In the genomic region with DNA sequence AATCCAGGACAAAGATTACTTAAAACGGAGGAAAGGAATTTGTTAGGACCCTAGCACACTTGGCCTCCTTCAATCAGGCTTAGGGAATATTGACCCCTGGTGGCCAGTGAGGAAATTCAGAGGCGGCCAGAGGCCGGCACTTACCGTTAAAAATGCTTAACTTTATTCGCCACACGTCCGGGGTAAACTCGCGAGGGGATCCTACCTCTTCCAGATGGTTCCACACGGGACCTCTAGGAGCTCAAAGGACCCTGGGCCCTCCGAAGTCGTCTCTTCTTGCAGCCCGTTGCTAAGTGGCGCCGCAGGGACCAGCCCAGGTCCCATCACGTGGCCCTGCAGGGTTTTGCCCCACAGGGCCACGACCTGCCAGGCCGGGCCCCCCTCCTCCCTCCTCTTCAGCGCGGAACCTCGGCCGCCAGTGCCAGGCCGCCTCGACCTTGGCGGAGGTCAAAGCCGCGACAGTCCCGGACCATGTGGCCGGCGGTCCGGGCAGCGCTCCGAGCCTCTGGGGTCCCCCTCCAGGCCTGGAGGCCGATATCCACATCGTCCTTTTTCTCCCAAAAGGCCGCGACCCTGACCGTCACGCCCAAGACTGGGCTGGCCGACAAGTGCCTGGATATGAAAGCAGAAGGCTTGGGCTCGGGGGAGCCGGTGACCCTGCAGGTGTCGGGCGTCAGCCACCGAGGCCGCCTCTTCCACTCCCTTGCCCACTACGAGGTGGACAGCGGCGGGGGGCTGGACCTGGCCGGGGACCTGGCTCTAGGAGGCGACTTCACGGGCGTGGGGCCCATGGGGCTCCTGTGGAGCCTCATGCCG, we compare ENCODE assay signal across 8 cellular contexts. TPM values are rescaled to one million over a fixed set of nuclear protein-coding genes. Genes with fewer than 3 reads are reported as not detected.
DNase-seq lines count a peak whose midpoint lies in the region; ATAC-seq and TF ChIP-seq lines count a peak whose summit lies in the region.

No MANE protein-coding gene starts in this region.

- peak; percentile 80 for DNase-seq in GM13977 (ENCODE audit: low spot score)
- DNase-seq in glomerular visceral epithelial cell (ENCODE audit: extremely low spot score): peak; percentile 70
- DNase-seq in nucleus accumbens (lab: John Stamatoyannopoulos, UW): peak in 50 of 56 donors; percentile 16 to 81 (median 52)

- H3K9me3 ChIP-seq in thymus (ENCODE audit: control insufficient read depth): no peaks in the 10 kb centered on the region

- H3K27me3 ChIP-seq in thymus (ENCODE audit: control insufficient read depth, insufficient read depth): peaks cover 14% of the 10 kb centered on the region

- in situ Hi-C loops in GM13977 (cut with MboI; ENCODE audit: low pct_unique_long_range_greater_than_20kb, low sequenced_read_pairs, unreplicated experiment): loop anchor here (5.0 kb wide), 1 partner anchor 126 kb away; no protein-coding TSS in a partner anchor

- peak overlapping the region; percentile 76 for H3K4me3 Mint-ChIP-seq in activated naive CD8-positive, alpha-beta T cell

- H3K4me1 Mint-ChIP-seq in activated naive CD8-positive, alpha-beta T cell (ENCODE audit: low read depth): peaks cover 6% of the 10 kb centered on the region

- H3K27me3 Mint-ChIP-seq in activated naive CD8-positive, alpha-beta T cell: peaks cover 3% of the 10 kb centered on the region

- H3K36me3 ChIP-seq in thymus (ENCODE audit: control insufficient read depth, insufficient read depth): no peaks in the 10 kb centered on the region

- ATAC-seq in SK-N-SH treated with all-trans-retinoic acid at 6 μM for 48 hours: peak; percentile 97
- no peak for ATAC-seq in GM19328 (IDR thresholded peaks at IDR 0.05; ENCODE audit: unreplicated experiment)

- H3K27ac Mint-ChIP-seq in activated naive CD8-positive, alpha-beta T cell: peak overlapping the region; percentile 41

- WGBS in thymus: 2% methylated on average over 54 of the region's 54 CpGs

- TF ChIP-seq CTCF in GM13977 (IDR thresholded peaks at IDR 0.05; ENCODE audit: extremely low read depth, insufficient read depth, missing control alignments) (peak; percentile 88), LNCAP (IDR thresholded peaks at IDR 0.05) (peak; percentile 84)

- H3K4me3 ChIP-seq in thymus (ENCODE audit: low read length): peak overlapping the region; percentile 53

- no peaks in the 10 kb centered on the region for H3K36me3 Mint-ChIP-seq in activated naive CD8-positive, alpha-beta T cell

- H3K4me1 ChIP-seq in thymus (ENCODE audit: control insufficient read depth, insufficient read depth, low read length): peaks cover 10% of the 10 kb centered on the region

- H3K27ac ChIP-seq in thymus (ENCODE audit: low read depth): no peak overlapping the region

- no peaks in the 10 kb centered on the region for H3K9me3 Mint-ChIP-seq in activated naive CD8-positive, alpha-beta T cell (ENCODE audit: low read depth)

TF ChIP-seq in SK-N-SH treated with all-trans-retinoic acid at 6 μM for 48 hours, 23 proteins besides CTCF, POLR2A, EP300 and RAD21:
- TF ChIP-seq GLIS3 (CRISPR knock-in tag; IDR thresholded peaks at IDR 0.05) (no peak), ZNF8 (CRISPR knock-in tag; IDR thresholded peaks at IDR 0.05) (no peak), SNAI2 (CRISPR knock-in tag; IDR thresholded peaks at IDR 0.05) (no peak), CSDC2 (CRISPR knock-in tag; IDR thresholded peaks at IDR 0.05) (no peak), ZC3H10 (CRISPR knock-in tag; IDR thresholded peaks at IDR 0.05) (no peak), RARB (CRISPR knock-in tag; IDR thresholded peaks at IDR 0.05) (no peak), OSR1 (CRISPR knock-in tag; IDR thresholded peaks at IDR 0.05) (no peak), TOX (CRISPR knock-in tag; IDR thresholded peaks at IDR 0.05; ENCODE audit: borderline replicate concordance) (no peak), ZFP30 (CRISPR knock-in tag; IDR thresholded peaks at IDR 0.05) (no peak)
- TF ChIP-seq, protein P1, sequence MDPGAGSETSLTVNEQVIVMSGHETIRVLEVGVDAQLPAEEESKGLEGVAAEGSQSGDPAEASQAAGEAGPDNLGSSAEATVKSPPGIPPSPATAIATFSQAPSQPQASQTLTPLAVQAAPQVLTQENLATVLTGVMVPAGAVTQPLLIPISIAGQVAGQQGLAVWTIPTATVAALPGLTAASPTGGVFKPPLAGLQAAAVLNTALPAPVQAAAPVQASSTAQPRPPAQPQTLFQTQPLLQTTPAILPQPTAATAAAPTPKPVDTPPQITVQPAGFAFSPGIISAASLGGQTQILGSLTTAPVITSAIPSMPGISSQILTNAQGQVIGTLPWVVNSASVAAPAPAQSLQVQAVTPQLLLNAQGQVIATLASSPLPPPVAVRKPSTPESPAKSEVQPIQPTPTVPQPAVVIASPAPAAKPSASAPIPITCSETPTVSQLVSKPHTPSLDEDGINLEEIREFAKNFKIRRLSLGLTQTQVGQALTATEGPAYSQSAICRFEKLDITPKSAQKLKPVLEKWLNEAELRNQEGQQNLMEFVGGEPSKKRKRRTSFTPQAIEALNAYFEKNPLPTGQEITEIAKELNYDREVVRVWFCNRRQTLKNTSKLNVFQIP (CRISPR knock-in tag; IDR thresholded peaks at IDR 0.05; ENCODE audit: borderline replicate concordance, low read depth): no peak
- TF ChIP-seq, protein P2, sequence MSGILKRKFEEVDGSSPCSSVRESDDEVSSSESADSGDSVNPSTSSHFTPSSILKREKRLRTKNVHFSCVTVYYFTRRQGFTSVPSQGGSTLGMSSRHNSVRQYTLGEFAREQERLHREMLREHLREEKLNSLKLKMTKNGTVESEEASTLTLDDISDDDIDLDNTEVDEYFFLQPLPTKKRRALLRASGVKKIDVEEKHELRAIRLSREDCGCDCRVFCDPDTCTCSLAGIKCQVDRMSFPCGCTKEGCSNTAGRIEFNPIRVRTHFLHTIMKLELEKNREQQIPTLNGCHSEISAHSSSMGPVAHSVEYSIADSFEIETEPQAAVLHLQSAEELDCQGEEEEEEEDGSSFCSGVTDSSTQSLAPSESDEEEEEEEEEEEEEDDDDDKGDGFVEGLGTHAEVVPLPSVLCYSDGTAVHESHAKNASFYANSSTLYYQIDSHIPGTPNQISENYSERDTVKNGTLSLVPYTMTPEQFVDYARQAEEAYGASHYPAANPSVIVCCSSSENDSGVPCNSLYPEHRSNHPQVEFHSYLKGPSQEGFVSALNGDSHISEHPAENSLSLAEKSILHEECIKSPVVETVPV (CRISPR knock-in tag; IDR thresholded peaks at IDR 0.05): no peak

RNA-seq across cellular contexts. Expression of a gene that starts 11.1 kb away (rescaled TPM):
- 4.1 TPM for polyA plus RNA-seq in thymus

RNA-seq across cellular contexts. Expression of a gene that starts 21.4 kb away (rescaled TPM):
- 0.05 TPM for polyA plus RNA-seq in thymus

RNA-seq across cellular contexts. Expression of a gene that starts 42.1 kb away (rescaled TPM):
- polyA plus RNA-seq in thymus: 1.6 TPM
